Comparison of ENCODE assay signal across 21 cellular contexts in genomic region chr10:19480296-19480695, GRCh38.
"Had no signal": no experiment of that assay in that cellular context is flagged by ENCODE, and none has a peak within 500 bp of the region (broad histone marks: within the 10 kb centered on the region; RNA-seq: fewer than 3 reads in every experiment).

No MANE protein-coding gene starts in this region.

- H3K9me3 ChIP-seq: colonic mucosa, gastroesophageal sphincter, mucosa of descending colon, neutrophil, suprapubic skin, tibial nerve, upper lobe of right lung, vagina had no signal

- H3K4me3 ChIP-seq: colonic mucosa, gastroesophageal sphincter, hepatocyte, mucosa of descending colon, spleen, suprapubic skin, tibial nerve, upper lobe of right lung, vagina had no signal

- H3K27me3 ChIP-seq: colonic mucosa, gastroesophageal sphincter, hepatocyte, neutrophil, spleen, suprapubic skin, tibial nerve, upper lobe of right lung, vagina had no signal

- H2AFZ ChIP-seq: hepatocyte had no signal

- H3K36me3 ChIP-seq: colonic mucosa, gastroesophageal sphincter, neutrophil, spleen, suprapubic skin, tibial nerve, upper lobe of right lung, vagina had no signal

- H3K27ac ChIP-seq: colonic mucosa, gastroesophageal sphincter, hepatocyte, neutrophil, spleen, suprapubic skin, tibial nerve, upper lobe of right lung, vagina had no signal

- H3K4me2 ChIP-seq: hepatocyte had no signal

- DNase-seq: caudate nucleus; colonic mucosa; effector CD4-positive, alpha-beta T cell; endodermal cell; foreskin fibroblast; islet precursor cell; mammary epithelial cell; mucosa of descending colon; naive thymus-derived CD8-positive, alpha-beta T cell; posterior cingulate gyrus; right cardiac atrium; spleen; stimulated activated naive CD4-positive, alpha-beta T cell treated with Interleukin-2 at 50 U/mL for 16 hours; upper lobe of right lung had no signal

- H3K4me1 ChIP-seq: colonic mucosa, gastroesophageal sphincter, spleen, suprapubic skin, tibial nerve, upper lobe of right lung, vagina had no signal

- H3K79me2 ChIP-seq: hepatocyte had no signal

- ATAC-seq: gastroesophageal sphincter; left lobe of liver; mucosa of descending colon; naive thymus-derived CD8-positive, alpha-beta T cell; right cardiac atrium; upper lobe of right lung had no signal
